ENCODE assay signal across 1 cellular context in the genomic region with DNA sequence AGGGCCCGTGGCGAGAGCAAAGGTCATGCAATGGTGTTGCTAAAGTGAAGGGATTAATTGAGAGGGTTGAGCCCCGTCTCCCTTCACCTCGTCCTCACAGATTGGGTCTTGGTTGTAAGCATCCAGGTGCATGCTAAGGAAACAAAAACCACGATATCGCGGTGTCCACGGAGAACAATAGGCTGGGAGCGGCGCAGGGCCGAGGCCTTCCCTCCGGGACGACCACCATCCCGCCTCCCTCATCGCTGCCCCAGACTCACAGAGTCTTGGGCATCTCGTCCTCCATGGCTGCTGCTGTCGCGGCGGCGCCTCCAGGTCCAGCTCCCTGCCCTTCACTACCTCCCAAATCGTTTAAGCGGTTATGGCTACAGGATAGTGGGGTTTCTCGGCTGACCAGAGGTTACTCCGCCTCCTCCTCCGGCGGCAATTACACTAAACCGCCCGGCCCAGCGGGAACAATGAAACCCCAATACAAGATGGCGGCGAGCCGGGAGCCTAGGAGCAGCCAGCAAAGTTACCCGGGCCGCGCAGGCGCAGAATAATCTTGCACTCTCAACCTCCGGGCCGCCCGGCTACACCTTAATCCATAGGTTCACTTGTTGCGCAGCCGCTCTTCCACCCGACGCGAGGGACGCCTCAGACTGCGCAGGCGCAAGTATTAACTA.
A peak's percentile ranks its signal among the peaks of the same experiment; 100 is the strongest.
TF ChIP-seq lines count a peak whose summit lies in the region.

A gene with protein sequence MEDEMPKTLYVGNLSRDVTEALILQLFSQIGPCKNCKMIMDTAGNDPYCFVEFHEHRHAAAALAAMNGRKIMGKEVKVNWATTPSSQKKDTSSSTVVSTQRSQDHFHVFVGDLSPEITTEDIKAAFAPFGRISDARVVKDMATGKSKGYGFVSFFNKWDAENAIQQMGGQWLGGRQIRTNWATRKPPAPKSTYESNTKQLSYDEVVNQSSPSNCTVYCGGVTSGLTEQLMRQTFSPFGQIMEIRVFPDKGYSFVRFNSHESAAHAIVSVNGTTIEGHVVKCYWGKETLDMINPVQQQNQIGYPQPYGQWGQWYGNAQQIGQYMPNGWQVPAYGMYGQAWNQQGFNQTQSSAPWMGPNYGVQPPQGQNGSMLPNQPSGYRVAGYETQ (minus strand): TSS at position 484 of the 665 bp plus-strand sequence. CDS start 198 bp downstream, at position 286.

TF ChIP-seq in H1, 55 proteins besides CTCF, POLR2A, EP300 and RAD21 (continues in another document):
- TF ChIP-seq JUND (IDR thresholded peaks at IDR 0.05; ENCODE audit: low read length), result no peak
- TF ChIP-seq POU5F1 (IDR thresholded peaks at IDR 0.05; ENCODE audit: low read depth, low read length), result no peak
- TF ChIP-seq, protein P1, sequence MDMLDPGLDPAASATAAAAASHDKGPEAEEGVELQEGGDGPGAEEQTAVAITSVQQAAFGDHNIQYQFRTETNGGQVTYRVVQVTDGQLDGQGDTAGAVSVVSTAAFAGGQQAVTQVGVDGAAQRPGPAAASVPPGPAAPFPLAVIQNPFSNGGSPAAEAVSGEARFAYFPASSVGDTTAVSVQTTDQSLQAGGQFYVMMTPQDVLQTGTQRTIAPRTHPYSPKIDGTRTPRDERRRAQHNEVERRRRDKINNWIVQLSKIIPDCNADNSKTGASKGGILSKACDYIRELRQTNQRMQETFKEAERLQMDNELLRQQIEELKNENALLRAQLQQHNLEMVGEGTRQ (IDR thresholded peaks at IDR 0.05; ENCODE audit: low read length), result no peak
- TF ChIP-seq RNF2 (IDR thresholded peaks at IDR 0.05; ENCODE audit: borderline replicate concordance, low read depth, low read length, missing control alignments, poor library complexity, severe bottlenecking), result no peak
- TF ChIP-seq SIX5 (IDR thresholded peaks at IDR 0.05; ENCODE audit: low read depth, low read length), result no peak
- TF ChIP-seq NANOG (IDR thresholded peaks at IDR 0.05; ENCODE audit: insufficient read depth, low read depth, low read length, poor library complexity, severe bottlenecking), result peak; percentile 45
- no peak for TF ChIP-seq KDM5A (IDR thresholded peaks at IDR 0.05; ENCODE audit: low read length)
- no peak for TF ChIP-seq RXRA (IDR thresholded peaks at IDR 0.05; ENCODE audit: insufficient read depth, low read depth, low read length)
- TF ChIP-seq, protein P2, sequence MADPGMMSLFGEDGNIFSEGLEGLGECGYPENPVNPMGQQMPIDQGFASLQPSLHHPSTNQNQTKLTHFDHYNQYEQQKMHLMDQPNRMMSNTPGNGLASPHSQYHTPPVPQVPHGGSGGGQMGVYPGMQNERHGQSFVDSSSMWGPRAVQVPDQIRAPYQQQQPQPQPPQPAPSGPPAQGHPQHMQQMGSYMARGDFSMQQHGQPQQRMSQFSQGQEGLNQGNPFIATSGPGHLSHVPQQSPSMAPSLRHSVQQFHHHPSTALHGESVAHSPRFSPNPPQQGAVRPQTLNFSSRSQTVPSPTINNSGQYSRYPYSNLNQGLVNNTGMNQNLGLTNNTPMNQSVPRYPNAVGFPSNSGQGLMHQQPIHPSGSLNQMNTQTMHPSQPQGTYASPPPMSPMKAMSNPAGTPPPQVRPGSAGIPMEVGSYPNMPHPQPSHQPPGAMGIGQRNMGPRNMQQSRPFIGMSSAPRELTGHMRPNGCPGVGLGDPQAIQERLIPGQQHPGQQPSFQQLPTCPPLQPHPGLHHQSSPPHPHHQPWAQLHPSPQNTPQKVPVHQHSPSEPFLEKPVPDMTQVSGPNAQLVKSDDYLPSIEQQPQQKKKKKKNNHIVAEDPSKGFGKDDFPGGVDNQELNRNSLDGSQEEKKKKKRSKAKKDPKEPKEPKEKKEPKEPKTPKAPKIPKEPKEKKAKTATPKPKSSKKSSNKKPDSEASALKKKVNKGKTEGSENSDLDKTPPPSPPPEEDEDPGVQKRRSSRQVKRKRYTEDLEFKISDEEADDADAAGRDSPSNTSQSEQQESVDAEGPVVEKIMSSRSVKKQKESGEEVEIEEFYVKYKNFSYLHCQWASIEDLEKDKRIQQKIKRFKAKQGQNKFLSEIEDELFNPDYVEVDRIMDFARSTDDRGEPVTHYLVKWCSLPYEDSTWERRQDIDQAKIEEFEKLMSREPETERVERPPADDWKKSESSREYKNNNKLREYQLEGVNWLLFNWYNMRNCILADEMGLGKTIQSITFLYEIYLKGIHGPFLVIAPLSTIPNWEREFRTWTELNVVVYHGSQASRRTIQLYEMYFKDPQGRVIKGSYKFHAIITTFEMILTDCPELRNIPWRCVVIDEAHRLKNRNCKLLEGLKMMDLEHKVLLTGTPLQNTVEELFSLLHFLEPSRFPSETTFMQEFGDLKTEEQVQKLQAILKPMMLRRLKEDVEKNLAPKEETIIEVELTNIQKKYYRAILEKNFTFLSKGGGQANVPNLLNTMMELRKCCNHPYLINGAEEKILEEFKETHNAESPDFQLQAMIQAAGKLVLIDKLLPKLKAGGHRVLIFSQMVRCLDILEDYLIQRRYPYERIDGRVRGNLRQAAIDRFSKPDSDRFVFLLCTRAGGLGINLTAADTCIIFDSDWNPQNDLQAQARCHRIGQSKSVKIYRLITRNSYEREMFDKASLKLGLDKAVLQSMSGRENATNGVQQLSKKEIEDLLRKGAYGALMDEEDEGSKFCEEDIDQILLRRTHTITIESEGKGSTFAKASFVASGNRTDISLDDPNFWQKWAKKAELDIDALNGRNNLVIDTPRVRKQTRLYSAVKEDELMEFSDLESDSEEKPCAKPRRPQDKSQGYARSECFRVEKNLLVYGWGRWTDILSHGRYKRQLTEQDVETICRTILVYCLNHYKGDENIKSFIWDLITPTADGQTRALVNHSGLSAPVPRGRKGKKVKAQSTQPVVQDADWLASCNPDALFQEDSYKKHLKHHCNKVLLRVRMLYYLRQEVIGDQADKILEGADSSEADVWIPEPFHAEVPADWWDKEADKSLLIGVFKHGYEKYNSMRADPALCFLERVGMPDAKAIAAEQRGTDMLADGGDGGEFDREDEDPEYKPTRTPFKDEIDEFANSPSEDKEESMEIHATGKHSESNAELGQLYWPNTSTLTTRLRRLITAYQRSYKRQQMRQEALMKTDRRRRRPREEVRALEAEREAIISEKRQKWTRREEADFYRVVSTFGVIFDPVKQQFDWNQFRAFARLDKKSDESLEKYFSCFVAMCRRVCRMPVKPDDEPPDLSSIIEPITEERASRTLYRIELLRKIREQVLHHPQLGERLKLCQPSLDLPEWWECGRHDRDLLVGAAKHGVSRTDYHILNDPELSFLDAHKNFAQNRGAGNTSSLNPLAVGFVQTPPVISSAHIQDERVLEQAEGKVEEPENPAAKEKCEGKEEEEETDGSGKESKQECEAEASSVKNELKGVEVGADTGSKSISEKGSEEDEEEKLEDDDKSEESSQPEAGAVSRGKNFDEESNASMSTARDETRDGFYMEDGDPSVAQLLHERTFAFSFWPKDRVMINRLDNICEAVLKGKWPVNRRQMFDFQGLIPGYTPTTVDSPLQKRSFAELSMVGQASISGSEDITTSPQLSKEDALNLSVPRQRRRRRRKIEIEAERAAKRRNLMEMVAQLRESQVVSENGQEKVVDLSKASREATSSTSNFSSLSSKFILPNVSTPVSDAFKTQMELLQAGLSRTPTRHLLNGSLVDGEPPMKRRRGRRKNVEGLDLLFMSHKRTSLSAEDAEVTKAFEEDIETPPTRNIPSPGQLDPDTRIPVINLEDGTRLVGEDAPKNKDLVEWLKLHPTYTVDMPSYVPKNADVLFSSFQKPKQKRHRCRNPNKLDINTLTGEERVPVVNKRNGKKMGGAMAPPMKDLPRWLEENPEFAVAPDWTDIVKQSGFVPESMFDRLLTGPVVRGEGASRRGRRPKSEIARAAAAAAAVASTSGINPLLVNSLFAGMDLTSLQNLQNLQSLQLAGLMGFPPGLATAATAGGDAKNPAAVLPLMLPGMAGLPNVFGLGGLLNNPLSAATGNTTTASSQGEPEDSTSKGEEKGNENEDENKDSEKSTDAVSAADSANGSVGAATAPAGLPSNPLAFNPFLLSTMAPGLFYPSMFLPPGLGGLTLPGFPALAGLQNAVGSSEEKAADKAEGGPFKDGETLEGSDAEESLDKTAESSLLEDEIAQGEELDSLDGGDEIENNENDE (IDR thresholded peaks at IDR 0.05; ENCODE audit: insufficient replicate concordance, low read length), result no peak
- TF ChIP-seq EZH2 (IDR thresholded peaks at IDR 0.05; ENCODE audit: low read depth, low read length, severe bottlenecking), result no peak
- no peak for TF ChIP-seq SUZ12 (IDR thresholded peaks at IDR 0.05; ENCODE audit: low read length)
- TF ChIP-seq SP4 (IDR thresholded peaks at IDR 0.05; ENCODE audit: low read length), result peak; percentile 69; the same call in 1 of the 2 replicates
- TF ChIP-seq CBX5 (IDR thresholded peaks at IDR 0.05; ENCODE audit: low read depth, low read length), result no peak
- no peak for TF ChIP-seq CTBP2 (IDR thresholded peaks at IDR 0.05; ENCODE audit: borderline replicate concordance, insufficient read depth, insufficient read length, low read length)
- no peak for TF ChIP-seq CBX8 (IDR thresholded peaks at IDR 0.05; ENCODE audit: borderline replicate concordance, low read depth, low read length)
- no peak for TF ChIP-seq RFX5 (IDR thresholded peaks at IDR 0.05; ENCODE audit: borderline replicate concordance, low read depth, low read length)
- TF ChIP-seq GABPA (IDR thresholded peaks at IDR 0.05; ENCODE audit: borderline replicate concordance, insufficient read depth, low read length), result no peak
- TF ChIP-seq, protein P3, sequence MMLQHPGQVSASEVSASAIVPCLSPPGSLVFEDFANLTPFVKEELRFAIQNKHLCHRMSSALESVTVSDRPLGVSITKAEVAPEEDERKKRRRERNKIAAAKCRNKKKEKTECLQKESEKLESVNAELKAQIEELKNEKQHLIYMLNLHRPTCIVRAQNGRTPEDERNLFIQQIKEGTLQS (IDR thresholded peaks at IDR 0.05; ENCODE audit: insufficient read depth, low read depth, low read length), result no peak
- TF ChIP-seq KDM1A (IDR thresholded peaks at IDR 0.05; ENCODE audit: borderline replicate concordance, low read length), result no peak
- TF ChIP-seq BRCA1 (IDR thresholded peaks at IDR 0.05; ENCODE audit: low read depth, low read length), result no peak
- no peak for TF ChIP-seq SP1 (IDR thresholded peaks at IDR 0.05; ENCODE audit: low read depth, low read length)
- TF ChIP-seq HDAC2 (IDR thresholded peaks at IDR 0.05; ENCODE audit: borderline replicate concordance in 1 of 2, low read depth in 2 of 2, low read length in 2 of 2), result 0 out of 4 replicates have a peak, but pooled peaks of 1 of the 2 experiments have one; percentile 17
- no peak for TF ChIP-seq BCL11A (IDR thresholded peaks at IDR 0.05; ENCODE audit: low read depth in 2 of 2, low read length in 2 of 2)
- no peak for TF ChIP-seq SP2 (IDR thresholded peaks at IDR 0.05; ENCODE audit: low read length)
- TF ChIP-seq SIN3A (conservative IDR thresholded peaks at IDR 0.05 in 1 of 2, IDR thresholded peaks at IDR 0.05 in 1 of 2; ENCODE audit: low read depth in 1 of 2, low read length in 2 of 2), result peak; percentile 30 to 61; a peak in 1 of 4 replicates
- no peak for TF ChIP-seq CEBPB (IDR thresholded peaks at IDR 0.05; ENCODE audit: low read depth, low read length)
- TF ChIP-seq SAP30 (IDR thresholded peaks at IDR 0.05; ENCODE audit: insufficient read depth, insufficient replicate concordance, low read length), result no peak
- no peak for TF ChIP-seq MAFK (IDR thresholded peaks at IDR 0.05; ENCODE audit: low read depth, low read length)
- TF ChIP-seq, protein P4, sequence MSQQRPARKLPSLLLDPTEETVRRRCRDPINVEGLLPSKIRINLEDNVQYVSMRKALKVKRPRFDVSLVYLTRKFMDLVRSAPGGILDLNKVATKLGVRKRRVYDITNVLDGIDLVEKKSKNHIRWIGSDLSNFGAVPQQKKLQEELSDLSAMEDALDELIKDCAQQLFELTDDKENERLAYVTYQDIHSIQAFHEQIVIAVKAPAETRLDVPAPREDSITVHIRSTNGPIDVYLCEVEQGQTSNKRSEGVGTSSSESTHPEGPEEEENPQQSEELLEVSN (IDR thresholded peaks at IDR 0.05), result no peak
- no peak for TF ChIP-seq CREB1 (IDR thresholded peaks at IDR 0.05)
- peak; percentile 98 for TF ChIP-seq PHF8 (conservative IDR thresholded peaks at IDR 0.05; ENCODE audit: low read depth, low read length)
- TF ChIP-seq JUN (IDR thresholded peaks at IDR 0.05; ENCODE audit: low read depth, low read length), result no peak
- TF ChIP-seq FOSL1 (IDR thresholded peaks at IDR 0.05; ENCODE audit: insufficient read depth, low read depth, low read length), result no peak
- TF ChIP-seq SIRT6 (IDR thresholded peaks at IDR 0.05; ENCODE audit: low read length), result no peak
- TF ChIP-seq RBBP5 (IDR thresholded peaks at IDR 0.05; ENCODE audit: borderline replicate concordance, low read depth, low read length), result peak; percentile 69
- TF ChIP-seq NRF1 (IDR thresholded peaks at IDR 0.05; ENCODE audit: low read depth, low read length), result peak; percentile 94
- no peak for TF ChIP-seq ZNF274 (IDR thresholded peaks at IDR 0.05; ENCODE audit: borderline replicate concordance, extremely low read depth, low read length)
- TF ChIP-seq EGR1 (IDR thresholded peaks at IDR 0.05; ENCODE audit: borderline replicate concordance, low read depth, low read length), result no peak
- no peak for TF ChIP-seq HDAC6 (IDR thresholded peaks at IDR 0.05; ENCODE audit: low read depth, low read length)
- 0 out of 2 replicates have a peak, but pooled peaks have one; percentile 13 for TF ChIP-seq CHD1 (IDR thresholded peaks at IDR 0.05; ENCODE audit: low read depth, low read length)
- TF ChIP-seq, protein P5, sequence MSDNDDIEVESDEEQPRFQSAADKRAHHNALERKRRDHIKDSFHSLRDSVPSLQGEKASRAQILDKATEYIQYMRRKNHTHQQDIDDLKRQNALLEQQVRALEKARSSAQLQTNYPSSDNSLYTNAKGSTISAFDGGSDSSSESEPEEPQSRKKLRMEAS (IDR thresholded peaks at IDR 0.05), result peak; percentile 25; the same call in 1 of the 2 replicates
- TF ChIP-seq, protein P6, sequence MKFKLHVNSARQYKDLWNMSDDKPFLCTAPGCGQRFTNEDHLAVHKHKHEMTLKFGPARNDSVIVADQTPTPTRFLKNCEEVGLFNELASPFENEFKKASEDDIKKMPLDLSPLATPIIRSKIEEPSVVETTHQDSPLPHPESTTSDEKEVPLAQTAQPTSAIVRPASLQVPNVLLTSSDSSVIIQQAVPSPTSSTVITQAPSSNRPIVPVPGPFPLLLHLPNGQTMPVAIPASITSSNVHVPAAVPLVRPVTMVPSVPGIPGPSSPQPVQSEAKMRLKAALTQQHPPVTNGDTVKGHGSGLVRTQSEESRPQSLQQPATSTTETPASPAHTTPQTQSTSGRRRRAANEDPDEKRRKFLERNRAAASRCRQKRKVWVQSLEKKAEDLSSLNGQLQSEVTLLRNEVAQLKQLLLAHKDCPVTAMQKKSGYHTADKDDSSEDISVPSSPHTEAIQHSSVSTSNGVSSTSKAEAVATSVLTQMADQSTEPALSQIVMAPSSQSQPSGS (IDR thresholded peaks at IDR 0.05; ENCODE audit: low read length), result no peak
- TF ChIP-seq TEAD4 (IDR thresholded peaks at IDR 0.05; ENCODE audit: low read depth, low read length), result no peak
- peak; percentile 0; the same call in 1 of the 2 replicates for TF ChIP-seq BACH1 (IDR thresholded peaks at IDR 0.05; ENCODE audit: low read length)
- no peak for TF ChIP-seq KDM4A (IDR thresholded peaks at IDR 0.05; ENCODE audit: low read depth, low read length, severe bottlenecking)
- no peak for TF ChIP-seq TCF12 (IDR thresholded peaks at IDR 0.05; ENCODE audit: low read depth, low read length)
- TF ChIP-seq YY1 (IDR thresholded peaks at IDR 0.05; ENCODE audit: low read depth, low read length), result peak; percentile 97
- TF ChIP-seq TAF7 (optimal IDR thresholded peaks at IDR 0.05; ENCODE audit: borderline replicate concordance, low read depth, low read length), result peak; percentile 93
- peak; percentile 80 for TF ChIP-seq TBP (IDR thresholded peaks at IDR 0.05; ENCODE audit: low read depth, low read length)
- TF ChIP-seq SRF (IDR thresholded peaks at IDR 0.05; ENCODE audit: low read depth, low read length), result no peak
- TF ChIP-seq POLR2AphosphoS5 (IDR thresholded peaks at IDR 0.05; ENCODE audit: low read depth, low read length), result peak; percentile 95
- TF ChIP-seq TAF1 (IDR thresholded peaks at IDR 0.05; ENCODE audit: low read depth, low read length), result peak; percentile 97
- TF ChIP-seq ASH2L (IDR thresholded peaks at IDR 0.05; ENCODE audit: low read length), result peak; percentile 66
